1 cellular context compared by ENCODE assay signal in the genomic region with DNA sequence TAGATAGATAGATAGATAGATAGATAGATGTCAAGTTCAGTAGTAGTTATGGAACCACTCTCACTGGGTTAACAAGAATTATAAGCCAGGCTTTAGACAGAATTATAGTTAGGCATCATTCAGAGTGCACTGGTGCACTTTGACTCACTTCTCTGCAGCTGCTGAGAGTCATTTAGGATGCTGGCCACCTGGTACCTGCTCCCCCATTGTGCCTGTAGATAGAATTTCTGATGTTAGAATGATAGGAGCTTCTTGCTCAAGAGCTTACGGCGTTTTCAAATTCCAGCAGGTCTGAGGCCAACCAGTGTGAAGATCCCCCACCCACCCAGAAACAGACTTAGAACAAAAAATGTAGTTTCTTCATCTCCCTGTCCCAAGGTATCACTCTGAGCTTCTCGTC.
TF ChIP-seq lines count a peak whose summit lies in the region.

No MANE protein-coding gene starts in this region.

TF ChIP-seq in GM23338, 12 proteins besides CTCF, POLR2A, EP300 and RAD21 (continued from another document):
- TF ChIP-seq, protein P1, sequence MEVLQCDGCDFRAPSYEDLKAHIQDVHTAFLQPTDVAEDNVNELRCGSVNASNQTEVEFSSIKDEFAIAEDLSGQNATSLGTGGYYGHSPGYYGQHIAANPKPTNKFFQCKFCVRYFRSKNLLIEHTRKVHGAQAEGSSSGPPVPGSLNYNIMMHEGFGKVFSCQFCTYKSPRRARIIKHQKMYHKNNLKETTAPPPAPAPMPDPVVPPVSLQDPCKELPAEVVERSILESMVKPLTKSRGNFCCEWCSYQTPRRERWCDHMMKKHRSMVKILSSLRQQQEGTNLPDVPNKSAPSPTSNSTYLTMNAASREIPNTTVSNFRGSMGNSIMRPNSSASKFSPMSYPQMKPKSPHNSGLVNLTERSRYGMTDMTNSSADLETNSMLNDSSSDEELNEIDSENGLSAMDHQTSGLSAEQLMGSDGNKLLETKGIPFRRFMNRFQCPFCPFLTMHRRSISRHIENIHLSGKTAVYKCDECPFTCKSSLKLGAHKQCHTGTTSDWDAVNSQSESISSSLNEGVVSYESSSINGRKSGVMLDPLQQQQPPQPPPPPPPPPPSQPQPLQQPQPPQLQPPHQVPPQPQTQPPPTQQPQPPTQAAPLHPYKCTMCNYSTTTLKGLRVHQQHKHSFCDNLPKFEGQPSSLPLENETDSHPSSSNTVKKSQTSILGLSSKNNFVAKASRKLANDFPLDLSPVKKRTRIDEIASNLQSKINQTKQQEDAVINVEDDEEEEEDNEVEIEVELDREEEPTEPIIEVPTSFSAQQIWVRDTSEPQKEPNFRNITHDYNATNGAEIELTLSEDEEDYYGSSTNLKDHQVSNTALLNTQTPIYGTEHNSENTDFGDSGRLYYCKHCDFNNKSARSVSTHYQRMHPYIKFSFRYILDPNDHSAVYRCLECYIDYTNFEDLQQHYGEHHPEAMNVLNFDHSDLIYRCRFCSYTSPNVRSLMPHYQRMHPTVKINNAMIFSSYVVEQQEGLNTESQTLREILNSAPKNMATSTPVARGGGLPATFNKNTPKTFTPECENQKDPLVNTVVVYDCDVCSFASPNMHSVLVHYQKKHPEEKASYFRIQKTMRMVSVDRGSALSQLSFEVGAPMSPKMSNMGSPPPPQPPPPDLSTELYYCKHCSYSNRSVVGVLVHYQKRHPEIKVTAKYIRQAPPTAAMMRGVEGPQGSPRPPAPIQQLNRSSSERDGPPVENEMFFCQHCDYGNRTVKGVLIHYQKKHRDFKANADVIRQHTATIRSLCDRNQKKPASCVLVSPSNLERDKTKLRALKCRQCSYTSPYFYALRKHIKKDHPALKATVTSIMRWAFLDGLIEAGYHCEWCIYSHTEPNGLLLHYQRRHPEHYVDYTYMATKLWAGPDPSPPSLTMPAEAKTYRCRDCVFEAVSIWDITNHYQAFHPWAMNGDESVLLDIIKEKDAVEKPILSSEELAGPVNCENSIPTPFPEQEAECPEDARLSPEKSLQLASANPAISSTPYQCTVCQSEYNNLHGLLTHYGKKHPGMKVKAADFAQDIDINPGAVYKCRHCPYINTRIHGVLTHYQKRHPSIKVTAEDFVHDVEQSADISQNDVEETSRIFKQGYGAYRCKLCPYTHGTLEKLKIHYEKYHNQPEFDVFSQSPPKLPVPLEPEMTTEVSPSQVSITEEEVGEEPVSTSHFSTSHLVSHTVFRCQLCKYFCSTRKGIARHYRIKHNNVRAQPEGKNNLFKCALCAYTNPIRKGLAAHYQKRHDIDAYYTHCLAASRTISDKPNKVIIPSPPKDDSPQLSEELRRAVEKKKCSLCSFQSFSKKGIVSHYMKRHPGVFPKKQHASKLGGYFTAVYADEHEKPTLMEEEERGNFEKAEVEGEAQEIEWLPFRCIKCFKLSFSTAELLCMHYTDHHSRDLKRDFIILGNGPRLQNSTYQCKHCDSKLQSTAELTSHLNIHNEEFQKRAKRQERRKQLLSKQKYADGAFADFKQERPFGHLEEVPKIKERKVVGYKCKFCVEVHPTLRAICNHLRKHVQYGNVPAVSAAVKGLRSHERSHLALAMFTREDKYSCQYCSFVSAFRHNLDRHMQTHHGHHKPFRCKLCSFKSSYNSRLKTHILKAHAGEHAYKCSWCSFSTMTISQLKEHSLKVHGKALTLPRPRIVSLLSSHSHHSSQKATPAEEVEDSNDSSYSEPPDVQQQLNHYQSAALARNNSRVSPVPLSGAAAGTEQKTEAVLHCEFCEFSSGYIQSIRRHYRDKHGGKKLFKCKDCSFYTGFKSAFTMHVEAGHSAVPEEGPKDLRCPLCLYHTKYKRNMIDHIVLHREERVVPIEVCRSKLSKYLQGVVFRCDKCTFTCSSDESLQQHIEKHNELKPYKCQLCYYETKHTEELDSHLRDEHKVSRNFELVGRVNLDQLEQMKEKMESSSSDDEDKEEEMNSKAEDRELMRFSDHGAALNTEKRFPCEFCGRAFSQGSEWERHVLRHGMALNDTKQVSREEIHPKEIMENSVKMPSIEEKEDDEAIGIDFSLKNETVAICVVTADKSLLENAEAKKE (CRISPR knock-in tag; IDR thresholded peaks at IDR 0.05): no peak
